ENCODE assay signal across 22 cellular contexts in the genomic region with DNA sequence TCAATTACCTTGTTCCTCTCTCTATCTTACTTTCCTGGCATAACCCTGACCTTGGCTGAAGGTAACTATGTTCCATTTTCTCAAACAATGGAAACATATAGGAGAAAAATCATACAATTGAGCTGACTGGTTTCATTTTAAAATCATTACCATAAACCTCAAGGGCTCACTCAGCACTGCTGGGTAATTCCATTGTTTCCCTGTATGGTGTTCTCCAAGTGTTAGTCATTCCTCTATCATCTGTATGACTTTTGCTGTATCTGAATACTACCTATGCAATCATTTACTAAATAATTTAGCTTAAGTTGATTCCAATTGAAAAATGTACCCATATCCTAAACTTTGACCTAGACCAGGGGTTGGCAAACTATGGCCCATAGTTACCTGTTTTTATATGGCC. TPM values are rescaled to one million over a fixed set of nuclear protein-coding genes. Genes with fewer than 3 reads are reported as not detected.
DNase-seq lines count a peak whose midpoint lies in the region; FAIRE-seq and TF ChIP-seq lines count a peak whose summit lies in the region.
"Had no signal": no experiment of that assay in that cellular context is flagged by ENCODE, and none has a peak within 500 bp of the region (broad histone marks: within the 10 kb centered on the region; RNA-seq: fewer than 3 reads in every experiment).

No MANE protein-coding gene starts in this region.

- H3K36me3 Mint-ChIP-seq in activated naive CD4-positive, alpha-beta T cell treated with anti-CD3 and anti-CD28 coated beads for 36 hours (ENCODE audit: low read depth) = no peaks in the 10 kb centered on the region
- H3K36me3 Mint-ChIP-seq: CD4-positive, alpha-beta memory T cell had no signal

- H3K4me1 ChIP-seq in ACC112 (ENCODE audit: control insufficient read depth, insufficient read depth, low read length, unreplicated experiment) (peaks cover 10% of the 10 kb centered on the region), BE2C (no peaks in the 10 kb centered on the region)
- H3K4me1 ChIP-seq: body of pancreas, parathyroid adenoma had no signal

- FAIRE-seq in bronchial epithelial cell (lab: Jason Lieb, UNC) = no peak
- FAIRE-seq: GM12891 had no signal

- no peaks in the 10 kb centered on the region for H3K9me3 Mint-ChIP-seq in activated naive CD4-positive, alpha-beta T cell treated with anti-CD3 and anti-CD28 coated beads for 36 hours

- intact Hi-C loops in cardiac septum (cut with DNase I) = no loop called here
- intact Hi-C loops in activated naive CD4-positive, alpha-beta T cell treated with anti-CD3 and anti-CD28 coated beads for 36 hours (cut with micrococcal nuclease) = loop anchor here (5.0 kb wide), 1 partner anchor 137 kb away; no protein-coding TSS in a partner anchor

- no peaks in the 10 kb centered on the region for H3K79me2 ChIP-seq in ACC112 (ENCODE audit: control insufficient read depth, insufficient read depth, low read length, unreplicated experiment)
- H3K79me2 ChIP-seq: parathyroid adenoma had no signal

- no peaks in the 10 kb centered on the region for H3K36me3 ChIP-seq in ACC112 (ENCODE audit: insufficient read depth, low read length)
- no peaks in the 10 kb centered on the region for H3K36me3 ChIP-seq in bronchial epithelial cell (ENCODE audit: control insufficient read depth, insufficient read depth, low read length)
- H3K36me3 ChIP-seq in BE2C = no peaks in the 10 kb centered on the region
- H3K36me3 ChIP-seq: thoracic aorta had no signal

- H3K27ac Mint-ChIP-seq in activated naive CD4-positive, alpha-beta T cell treated with anti-CD3 and anti-CD28 coated beads for 36 hours = no peak overlapping the region
- H3K27ac Mint-ChIP-seq: nephron had no signal

- CTCF ChIA-PET in activated naive CD4-positive, alpha-beta T cell treated with anti-CD3 and anti-CD28 coated beads for 36 hours (lab: Charles Lee) = interaction anchor here (0.8 to 1.4 kb wide), 4 partner anchors 10 to 80 kb away, joined by 3 to 6 read pairs (median 3); no protein-coding TSS in a partner anchor

- no peaks in the 10 kb centered on the region for H3K27me3 Mint-ChIP-seq in activated naive CD4-positive, alpha-beta T cell treated with anti-CD3 and anti-CD28 coated beads for 36 hours (ENCODE audit: low read depth)

- H2AFZ ChIP-seq in ACC112 (ENCODE audit: low read length, unreplicated experiment) = no peak overlapping the region
- H2AFZ ChIP-seq: parathyroid adenoma had no signal

- H3K4me3 ChIP-seq in ACC112 (ENCODE audit: low read depth, low read length) (no peak overlapping the region), bronchial epithelial cell (ENCODE audit: low read depth, low read length) (no peak overlapping the region), BE2C (ENCODE audit: low read depth, low read length) (no peak overlapping the region)
- H3K4me3 ChIP-seq: body of pancreas, coronary artery, thoracic aorta had no signal

- DNase-seq in HPDE6-E6E7 (ENCODE audit: extremely low spot score) (peak; percentile 60), bronchial epithelial cell (ENCODE audit: low read depth) (peak; percentile 82), iris pigment epithelial cell (ENCODE audit: low read depth) (peak; percentile 43), cardiac septum (ENCODE audit: low spot score) (no peak), NAMALWA (ENCODE audit: low spot score) (no peak), BE2C (no peak)
- no peak for DNase-seq in activated naive CD4-positive, alpha-beta T cell treated with anti-CD3 and anti-CD28 coated beads for 36 hours
- DNase-seq: activated CD4-positive, alpha-beta T cell treated with anti-CD3 and anti-CD28 coated beads, Interleukin-2, amount 50 U/mL, for 48 hours; activated naive CD4-positive, alpha-beta T cell treated with anti-CD3 and anti-CD28 coated beads, Interleukin-2, amount 50 U/mL, for 16 hours; body of pancreas; CD4-positive, alpha-beta memory T cell; left cardiac atrium; midbrain; NCI-H1417 treated with DMSO at 0.1 percent for 48 hours; NCI-H69; SHP77 had no signal

- peak overlapping the region; percentile 35 for H3K27ac ChIP-seq in ACC112 (ENCODE audit: low read depth, low read length)
- H3K27ac ChIP-seq: body of pancreas, coronary artery, parathyroid adenoma, thoracic aorta had no signal

- H3K4me3 Mint-ChIP-seq in activated naive CD4-positive, alpha-beta T cell treated with anti-CD3 and anti-CD28 coated beads for 36 hours = no peak overlapping the region
- H3K4me3 Mint-ChIP-seq: CD4-positive, alpha-beta memory T cell; nephron had no signal

- peaks cover 20% of the 10 kb centered on the region for H3K4me1 Mint-ChIP-seq in activated naive CD4-positive, alpha-beta T cell treated with anti-CD3 and anti-CD28 coated beads for 36 hours (ENCODE audit: low read depth)

- no peaks in the 10 kb centered on the region for H3K9me3 ChIP-seq in BE2C
- H3K9me3 ChIP-seq: body of pancreas, thoracic aorta had no signal

- no peak for TF ChIP-seq CTCF in bronchial epithelial cell (IDR thresholded peaks at IDR 0.05; ENCODE audit: insufficient read depth, low read length, severe bottlenecking)
- TF ChIP-seq CTCF in BE2C (IDR thresholded peaks at IDR 0.05; ENCODE audit: low read depth, low read length) = no peak

- H3K27me3 ChIP-seq in ACC112 (ENCODE audit: insufficient read depth, low read length) (no peaks in the 10 kb centered on the region), bronchial epithelial cell (ENCODE audit: control insufficient read depth, insufficient read depth, low read length) (no peaks in the 10 kb centered on the region), BE2C (peaks cover 28% of the 10 kb centered on the region)
- H3K27me3 ChIP-seq: body of pancreas had no signal

RNA-seq across cellular contexts. Expression of a gene that starts 8.2 kb away (rescaled TPM):
- not detected in 2 replicates for total RNA-seq in bronchial epithelial cell
- 0.38 TPM for total RNA-seq in cardiac septum
- polyA plus RNA-seq in BE2C (2012; ENCODE audit: insufficient read depth, insufficient read length, low read depth) = not detected
- total RNA-seq in activated naive CD4-positive, alpha-beta T cell treated with anti-CD3 and anti-CD28 coated beads for 36 hours = not detected

RNA-seq across cellular contexts. Expression of a gene that starts 33.7 kb away (rescaled TPM):
- total RNA-seq in bronchial epithelial cell (25.0 and 51.6 TPM in 2 replicates), cardiac septum (11.5 TPM)
- 10.5 TPM for polyA plus RNA-seq in BE2C (2012; ENCODE audit: insufficient read depth, insufficient read length, low read depth)
- 10 to 100 TPM; 16.7 to 18.4 TPM for total RNA-seq in activated naive CD4-positive, alpha-beta T cell treated with anti-CD3 and anti-CD28 coated beads for 36 hours

Comparison
In these comparisons a context has a peak if more than half of its experiments do, and no peak if none do; other contexts are left out.
1. DNase-seq: peak in HPDE6-E6E7 (single experiment), bronchial epithelial cell (single experiment) and iris pigment epithelial cell (single experiment); none in cardiac septum (single experiment), NAMALWA (single experiment), BE2C (single experiment) and activated naive CD4-positive, alpha-beta T cell treated with anti-CD3 and anti-CD28 coated beads for 36 hours (single experiment).